12 cellular contexts compared by ENCODE assay signal in genomic region chr15:75025548-75026260, GRCh38. TPM values are rescaled to one million over a fixed set of nuclear protein-coding genes. Genes with fewer than 3 reads are reported as not detected.
DNase-seq lines count a peak whose midpoint lies in the region; ATAC-seq and TF ChIP-seq lines count a peak whose summit lies in the region.
"Had no signal": no experiment of that assay in that cellular context is flagged by ENCODE, and none has a peak within 500 bp of the region (broad histone marks: within the 10 kb centered on the region; RNA-seq: fewer than 3 reads in every experiment).

No MANE protein-coding gene starts in this region.

- H3K27me3 ChIP-seq in OCI-LY1 (ENCODE audit: insufficient read depth, low read length) = no peaks in the 10 kb centered on the region
- H3K27me3 ChIP-seq: uterus had no signal

- DNase-seq in activated T-cell treated with anti-CD3 and anti-CD28 coated beads, Interleukin-2, amount 50 U/mL, for 72 hours = no peak
- no peak for DNase-seq in activated T-cell treated with anti-CD3 and anti-CD28 coated beads for 4 hours
- no peak for DNase-seq in type B pancreatic cell (ENCODE audit: extremely low spot score, unreplicated experiment)
- DNase-seq in HPDE6-E6E7 (ENCODE audit: extremely low spot score) = no peak
- DNase-seq in foreskin melanocyte = no peak
- no peak for DNase-seq in head of caudate nucleus
- DNase-seq: DND-41, NCI-H2107, PC-9, uterus had no signal

- no peaks in the 10 kb centered on the region for H4K20me1 ChIP-seq in OCI-LY1 (ENCODE audit: insufficient read depth, low read length)

- H3K9ac ChIP-seq in OCI-LY1 (ENCODE audit: low read length) = peak overlapping the region; percentile 34; the same call in 1 of the 2 replicates

- no peak overlapping the region for H3K4me2 ChIP-seq in OCI-LY1 (ENCODE audit: low read length)

- no peak overlapping the region for H2AFZ ChIP-seq in OCI-LY1 (ENCODE audit: low read length)
- H2AFZ ChIP-seq: PC-9 had no signal

- peaks cover 33% of the 10 kb centered on the region for H3K4me1 Mint-ChIP-seq in activated T-cell treated with anti-CD3 and anti-CD28 coated beads, Interleukin-2, amount 50 U/mL, for 72 hours (ENCODE audit: low read depth)
- H3K4me1 Mint-ChIP-seq in brain (peaks cover 36% of the 10 kb centered on the region), type B pancreatic cell (ENCODE audit: unreplicated experiment) (peaks cover 22% of the 10 kb centered on the region)

- no peak for ATAC-seq in activated T-cell treated with anti-CD3 and anti-CD28 coated beads, Interleukin-2, amount 50 U/mL, for 72 hours (replicated peaks in 1 of 2)

- no peaks in the 10 kb centered on the region for H3K9me2 ChIP-seq in OCI-LY1 (ENCODE audit: low read depth, low read length)

- H3K9me3 ChIP-seq in OCI-LY1 (ENCODE audit: low read length) = no peaks in the 10 kb centered on the region
- H3K9me3 ChIP-seq: uterus had no signal

- intact Hi-C loops in head of caudate nucleus (cut with DNase I) = no loop called here

- H3K79me2 ChIP-seq in OCI-LY1 (ENCODE audit: insufficient read depth, low read length) = peaks cover 7% of the 10 kb centered on the region; the same call in 1 of the 2 replicates

- H3K4me3 Mint-ChIP-seq in activated T-cell treated with anti-CD3 and anti-CD28 coated beads, Interleukin-2, amount 50 U/mL, for 72 hours = peak overlapping the region in 1 of 2 donors; percentile 90
- H3K4me3 Mint-ChIP-seq in brain (peak overlapping the region; percentile 95 to 99 (median 96)), type B pancreatic cell (peak overlapping the region; percentile 99)

- peak overlapping the region; percentile 82 for H3K27ac ChIP-seq in OCI-LY1 (ENCODE audit: low read depth, low read length, poor library complexity, severe bottlenecking)
- H3K27ac ChIP-seq: PC-9, uterus had no signal

- peaks cover 2 to 6% of the 10 kb centered on the region in 2 donors for H3K36me3 Mint-ChIP-seq in activated T-cell treated with anti-CD3 and anti-CD28 coated beads, Interleukin-2, amount 50 U/mL, for 72 hours (ENCODE audit: insufficient read depth in 2 of 2)
- H3K36me3 Mint-ChIP-seq in brain (peaks cover 3% of the 10 kb centered on the region), type B pancreatic cell (no peaks in the 10 kb centered on the region)

- H3K36me3 ChIP-seq in OCI-LY1 (ENCODE audit: insufficient read depth, low read length) = peaks cover 25% of the 10 kb centered on the region
- H3K36me3 ChIP-seq: uterus had no signal

- peak overlapping the region; percentile 12 for H3K27ac Mint-ChIP-seq in activated T-cell treated with anti-CD3 and anti-CD28 coated beads, Interleukin-2, amount 50 U/mL, for 72 hours
- H3K27ac Mint-ChIP-seq in brain (peak overlapping the region in 4 of 5 experiments; percentile 43 to 84 (median 76)), type B pancreatic cell (peak overlapping the region; percentile 22)

- no peak overlapping the region for H3K4me3 ChIP-seq in OCI-LY1 (ENCODE audit: low read depth, low read length, poor library complexity, severe bottlenecking)
- H3K4me3 ChIP-seq: PC-9, uterus had no signal

- H3K4me1 ChIP-seq in OCI-LY1 (ENCODE audit: insufficient read depth, low read length, severe bottlenecking) = peaks cover 37% of the 10 kb centered on the region

- no peaks in the 10 kb centered on the region for H3K27me3 Mint-ChIP-seq in activated T-cell treated with anti-CD3 and anti-CD28 coated beads, Interleukin-2, amount 50 U/mL, for 72 hours (ENCODE audit: low read depth)
- H3K27me3 Mint-ChIP-seq in brain (peaks cover 8% of the 10 kb centered on the region), type B pancreatic cell (no peaks in the 10 kb centered on the region)

- H3F3A ChIP-seq in OCI-LY1 (ENCODE audit: insufficient read depth, low read length) = 0 out of 2 replicates have a peak, but pooled peaks cover 4% of the 10 kb centered on the region

- no peaks in the 10 kb centered on the region for H3K9me3 Mint-ChIP-seq in activated T-cell treated with anti-CD3 and anti-CD28 coated beads, Interleukin-2, amount 50 U/mL, for 72 hours
- H3K9me3 Mint-ChIP-seq in brain (no peaks in the 10 kb centered on the region), type B pancreatic cell (no peaks in the 10 kb centered on the region)

- TF ChIP-seq CTCF in OCI-LY1 (IDR thresholded peaks at IDR 0.05; ENCODE audit: low read length) (no peak), brain (conservative IDR thresholded peaks at IDR 0.05) (no peak), type B pancreatic cell (conservative IDR thresholded peaks at IDR 0.05) (no peak)

RNA-seq across cellular contexts. Expression of gene PPCDC, which starts 2.3 kb away (rescaled TPM):
- total RNA-seq in activated T-cell treated with anti-CD3 and anti-CD28 coated beads, Interleukin-2, amount 50 U/mL, for 72 hours = 10 to 100 TPM; 29.6 to 29.7 TPM
- 17.9 TPM for polyA plus RNA-seq in brain (ENCODE audit: insufficient read depth, low read depth, low replicate concordance)
- total RNA-seq in type B pancreatic cell (ENCODE audit: low replicate concordance) = 19.1 and 23.6 TPM in 2 replicates

RNA-seq across cellular contexts. Expression of gene SCAMP5, which starts 30.3 kb away (rescaled TPM):
- 1 to 10 TPM in 1 of 2 donors, under 1 TPM in 1; 0.31 to 1.2 TPM for total RNA-seq in activated T-cell treated with anti-CD3 and anti-CD28 coated beads, Interleukin-2, amount 50 U/mL, for 72 hours
- 146 TPM for polyA plus RNA-seq in brain (ENCODE audit: insufficient read depth, low read depth, low replicate concordance)
- 38.1 and 41.8 TPM in 2 replicates for total RNA-seq in type B pancreatic cell (ENCODE audit: low replicate concordance)

Comparison
In these comparisons a context has a peak if more than half of its experiments do, and no peak if none do; other contexts are left out.
1. H3K27ac Mint-ChIP-seq: peak in every context shown above with its lines; median percentile 76 in brain; 22 in type B pancreatic cell; 12 in activated T-cell treated with anti-CD3 and anti-CD28 coated beads, Interleukin-2, amount 50 U/mL, for 72 hours.
2. RNA of gene SCAMP5, which starts 30.3 kb away (total RNA-seq): 38.1 to 41.8 TPM in type B pancreatic cell; 0.31 to 1.2 TPM in activated T-cell treated with anti-CD3 and anti-CD28 coated beads, Interleukin-2, amount 50 U/mL, for 72 hours; every median in the first group is over 10 times any median in the second.